In the genomic region with DNA sequence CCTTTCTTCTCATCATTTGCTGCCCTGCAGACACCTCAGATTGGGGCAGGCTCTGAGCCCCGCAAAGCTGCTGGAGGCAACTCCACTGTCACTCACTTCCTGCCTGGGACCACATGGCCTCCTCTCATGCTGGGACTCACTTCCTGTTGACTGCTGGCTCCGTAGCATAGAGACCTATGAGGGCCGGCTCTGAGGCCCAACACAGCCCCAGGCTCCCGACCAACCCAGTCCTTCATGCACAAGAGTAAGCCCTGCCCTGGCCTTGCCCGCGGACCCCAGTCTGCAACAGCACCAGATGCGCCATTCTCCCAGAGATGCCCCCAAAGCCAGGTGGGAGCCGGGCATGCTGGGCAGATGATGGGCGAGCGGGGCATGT, we compare ENCODE assay signal across 1 cellular context.
TF ChIP-seq lines count a peak whose summit lies in the region.

No MANE protein-coding gene starts in this region.

TF ChIP-seq in IMR-90, 13 proteins besides CTCF, POLR2A, EP300 and RAD21 (continued from another document):
- TF ChIP-seq CHD1 (IDR thresholded peaks at IDR 0.05; ENCODE audit: low read depth, low read length) = no peak
- no peak for TF ChIP-seq BHLHE40 (IDR thresholded peaks at IDR 0.05; ENCODE audit: low read depth, low read length)
- TF ChIP-seq, protein P1, sequence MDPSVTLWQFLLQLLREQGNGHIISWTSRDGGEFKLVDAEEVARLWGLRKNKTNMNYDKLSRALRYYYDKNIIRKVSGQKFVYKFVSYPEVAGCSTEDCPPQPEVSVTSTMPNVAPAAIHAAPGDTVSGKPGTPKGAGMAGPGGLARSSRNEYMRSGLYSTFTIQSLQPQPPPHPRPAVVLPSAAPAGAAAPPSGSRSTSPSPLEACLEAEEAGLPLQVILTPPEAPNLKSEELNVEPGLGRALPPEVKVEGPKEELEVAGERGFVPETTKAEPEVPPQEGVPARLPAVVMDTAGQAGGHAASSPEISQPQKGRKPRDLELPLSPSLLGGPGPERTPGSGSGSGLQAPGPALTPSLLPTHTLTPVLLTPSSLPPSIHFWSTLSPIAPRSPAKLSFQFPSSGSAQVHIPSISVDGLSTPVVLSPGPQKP (IDR thresholded peaks at IDR 0.05; ENCODE audit: borderline replicate concordance, low read depth, low read length) = no peak
- no peak for TF ChIP-seq MXI1 (IDR thresholded peaks at IDR 0.05; ENCODE audit: borderline replicate concordance, low read depth, low read length)
- TF ChIP-seq, protein P2, sequence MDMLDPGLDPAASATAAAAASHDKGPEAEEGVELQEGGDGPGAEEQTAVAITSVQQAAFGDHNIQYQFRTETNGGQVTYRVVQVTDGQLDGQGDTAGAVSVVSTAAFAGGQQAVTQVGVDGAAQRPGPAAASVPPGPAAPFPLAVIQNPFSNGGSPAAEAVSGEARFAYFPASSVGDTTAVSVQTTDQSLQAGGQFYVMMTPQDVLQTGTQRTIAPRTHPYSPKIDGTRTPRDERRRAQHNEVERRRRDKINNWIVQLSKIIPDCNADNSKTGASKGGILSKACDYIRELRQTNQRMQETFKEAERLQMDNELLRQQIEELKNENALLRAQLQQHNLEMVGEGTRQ (IDR thresholded peaks at IDR 0.05; ENCODE audit: low read depth, low read length) = no peak
- TF ChIP-seq MAZ (IDR thresholded peaks at IDR 0.05; ENCODE audit: borderline replicate concordance, low read depth, low read length) = no peak
- no peak for TF ChIP-seq RFX5 (IDR thresholded peaks at IDR 0.05; ENCODE audit: low read depth, low read length)
